In the genomic region with DNA sequence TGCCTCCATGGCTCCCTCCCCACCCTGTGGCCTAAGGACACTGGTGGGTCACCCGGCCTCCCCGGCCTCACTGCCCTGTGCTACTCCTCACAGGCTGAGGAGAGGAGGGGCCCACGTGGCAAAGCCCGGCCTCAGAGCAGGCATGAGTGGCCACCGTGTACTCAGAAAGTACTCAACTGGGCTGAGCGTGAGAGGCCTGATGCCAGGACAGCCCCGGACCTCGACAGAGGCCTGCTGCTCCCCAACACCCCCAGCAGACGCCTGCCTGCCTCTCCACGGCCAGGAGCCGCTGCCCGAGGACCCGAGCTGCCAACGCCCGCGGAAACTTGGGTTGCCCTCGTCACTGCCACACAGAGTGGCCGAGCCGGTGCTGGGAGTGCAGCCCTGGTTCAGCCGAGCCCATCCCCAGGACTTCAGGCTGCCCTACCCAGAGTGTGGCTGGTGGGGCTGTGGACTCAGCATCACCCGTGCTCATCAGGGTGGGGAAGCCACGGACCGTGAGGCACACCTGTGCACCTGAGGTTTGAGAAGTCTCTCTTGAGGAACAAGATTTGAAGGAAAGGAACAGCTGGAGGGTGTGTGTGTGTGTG, we compare ENCODE assay signal across 15 cellular contexts. TPM values are rescaled to one million over a fixed set of nuclear protein-coding genes. Genes with fewer than 3 reads are reported as not detected.
A peak's percentile ranks its signal among the peaks of the same experiment; 100 is the strongest.
DNase-seq lines count a peak whose midpoint lies in the region; ATAC-seq and TF ChIP-seq lines count a peak whose summit lies in the region.
"Had no signal": no experiment of that assay in that cellular context is flagged by ENCODE, and none has a peak within 500 bp of the region (broad histone marks: within the 10 kb centered on the region; RNA-seq: fewer than 3 reads in every experiment).

No MANE protein-coding gene starts in this region.

- H3K79me2 ChIP-seq in DND-41 (ENCODE audit: insufficient read depth, low read length): peaks cover 6% of the 10 kb centered on the region; the same call in 1 of the 2 replicates

- peaks cover 35% of the 10 kb centered on the region for H3K36me3 Mint-ChIP-seq in activated B cell treated with CpG ODN at 0.5 μM for 24 hours (ENCODE audit: low read depth)

- POLR2A ChIA-PET in activated B cell treated with CpG ODN at 0.5 μM for 24 hours (lab: Charles Lee): no interaction called here

- no peak for TF ChIP-seq CTCF in DND-41 (IDR thresholded peaks at IDR 0.05; ENCODE audit: borderline replicate concordance, extremely low read depth, low read length, poor library complexity, severe bottlenecking)
- no peak for TF ChIP-seq CTCF in activated B cell treated with CpG ODN at 0.5 μM for 24 hours (IDR thresholded peaks at IDR 0.05)
- TF ChIP-seq CTCF in lower lobe of right lung (IDR thresholded peaks at IDR 0.05): no peak
- no peak for TF ChIP-seq CTCF in spleen (IDR thresholded peaks at IDR 0.05 in 8 of 11, conservative IDR thresholded peaks at IDR 0.05 in 3 of 11)
- TF ChIP-seq CTCF in sigmoid colon (IDR thresholded peaks at IDR 0.05): no peak

- no peaks in the 10 kb centered on the region for H3K27me3 Mint-ChIP-seq in activated B cell treated with CpG ODN at 0.5 μM for 24 hours
- H3K27me3 Mint-ChIP-seq: CD4-positive, CD25-positive, alpha-beta regulatory T cell had no signal

- no peak overlapping the region for H2AFZ ChIP-seq in DND-41 (ENCODE audit: low read depth, low read length)
- H2AFZ ChIP-seq: GM23338 had no signal

- no peak overlapping the region for H3K4me3 Mint-ChIP-seq in activated B cell treated with CpG ODN at 0.5 μM for 24 hours
- H3K4me3 Mint-ChIP-seq: CD4-positive, CD25-positive, alpha-beta regulatory T cell; GM23338 had no signal

- TF ChIP-seq POLR2A in spleen (IDR thresholded peaks at IDR 0.05) (no peak), sigmoid colon (IDR thresholded peaks at IDR 0.05) (no peak)

- peaks cover 13% of the 10 kb centered on the region for H4K20me1 ChIP-seq in DND-41 (ENCODE audit: insufficient read depth, low read length)

- TF ChIP-seq EP300 in sigmoid colon (IDR thresholded peaks at IDR 0.05): no peak

- H3K27ac Mint-ChIP-seq in activated B cell treated with CpG ODN at 0.5 μM for 24 hours: peak overlapping the region; percentile 35
- H3K27ac Mint-ChIP-seq: GM23338 had no signal

- H3K4me1 ChIP-seq in DND-41 (ENCODE audit: insufficient read depth, low read length) (no peaks in the 10 kb centered on the region), lower lobe of right lung (no peaks in the 10 kb centered on the region), spleen (peaks cover 0 to 28% (median 1%) of the 10 kb centered on the region in 6 donors), sigmoid colon (peaks cover 0 to 10% (median 0%) of the 10 kb centered on the region in 4 donors)

- H3K27me3 ChIP-seq in DND-41 (ENCODE audit: insufficient read depth, low read length, poor library complexity) (no peaks in the 10 kb centered on the region), lower lobe of right lung (ENCODE audit: low read depth) (no peaks in the 10 kb centered on the region), spleen (replicated peaks in 1 of 7) (no peaks in the 10 kb centered on the region), sigmoid colon (no peaks in the 10 kb centered on the region)
- H3K27me3 ChIP-seq: BLaER1 treated with 17β-estradiol and CSF1 and Interleukin-3, amounts not matched to agents 10 nM and 100 nM had no signal

- intact Hi-C loops in activated B cell treated with CpG ODN at 0.5 μM for 24 hours (cut with micrococcal nuclease) (no loop called here), lower lobe of right lung (cut with DNase I) (no loop called here), spleen (cut with DNase I; ENCODE audit: low total_unique reads) (no loop called here), sigmoid colon (cut with DNase I) (no loop called here)

- no peak overlapping the region for H3K4me2 ChIP-seq in DND-41 (ENCODE audit: insufficient read depth, low read length)
- H3K4me2 ChIP-seq: BLaER1 treated with 17β-estradiol and CSF1 and Interleukin-3, amounts not matched to agents 10 nM and 100 nM; GM23338 had no signal

- WGBS in spleen, 5 donors: 86 to 96% (median 94%) methylated on average over 3 to 23 of the region's 23 CpGs
- WGBS in sigmoid colon, 2 donors: 93 to 95% methylated on average over 23 of the region's 23 CpGs

- no peak overlapping the region for H3K9ac ChIP-seq in DND-41 (ENCODE audit: low read depth, low read length)
- H3K9ac ChIP-seq: BLaER1 treated with 17β-estradiol and CSF1 and Interleukin-3, amounts not matched to agents 10 nM and 100 nM had no signal

- no peak overlapping the region for H3K27ac ChIP-seq in DND-41 (ENCODE audit: low read length)
- no peak overlapping the region for H3K27ac ChIP-seq in lower lobe of right lung
- no peak overlapping the region for H3K27ac ChIP-seq in spleen
- H3K27ac ChIP-seq in sigmoid colon: peak overlapping the region in 1 of 4 donors; percentile 31
- H3K27ac ChIP-seq: BLaER1 treated with 17β-estradiol and CSF1 and Interleukin-3, amounts not matched to agents 10 nM and 100 nM had no signal

- H3K9me3 Mint-ChIP-seq in activated B cell treated with CpG ODN at 0.5 μM for 24 hours: no peaks in the 10 kb centered on the region

- no peak for DNase-seq in DND-41
- DNase-seq in activated B cell treated with CpG ODN at 0.5 μM for 24 hours: no peak
- DNase-seq in lower lobe of right lung: no peak
- DNase-seq in spleen: peak; percentile 62
- DNase-seq in GM19240 (ENCODE audit: insufficient read length, low spot score): no peak
- DNase-seq in DMS53 treated with DMSO at 0.1 percent for 48 hours (lab: John Stamatoyannopoulos, UW; ENCODE audit: unreplicated experiment): no peak
- no peak for DNase-seq in sigmoid colon
- DNase-seq: ACHN; CD4-positive, CD25-positive, alpha-beta regulatory T cell; DMS53; H7 had no signal

- H3K4me3 ChIP-seq in DND-41 (ENCODE audit: low read depth in 1 of 2, low read length in 2 of 2): no peak overlapping the region
- no peak overlapping the region for H3K4me3 ChIP-seq in lower lobe of right lung
- no peak overlapping the region for H3K4me3 ChIP-seq in spleen
- no peak overlapping the region for H3K4me3 ChIP-seq in sigmoid colon
- H3K4me3 ChIP-seq: BLaER1 treated with 17β-estradiol and CSF1 and Interleukin-3, amounts not matched to agents 10 nM and 100 nM; GM12878; GM23338 had no signal

- H3K4me1 Mint-ChIP-seq in activated B cell treated with CpG ODN at 0.5 μM for 24 hours: no peaks in the 10 kb centered on the region
- H3K4me1 Mint-ChIP-seq: GM23338 had no signal

- ATAC-seq in DND-41 (ENCODE audit: insufficient read depth, low read depth): peak; percentile 31; the same call in 1 of the 3 replicates
- ATAC-seq in activated B cell treated with CpG ODN at 0.5 μM for 24 hours (ENCODE audit: low read depth): no peak
- ATAC-seq in lower lobe of right lung: peak; percentile 54 to 62
- no peak for ATAC-seq in HG02970 (IDR thresholded peaks at IDR 0.05; ENCODE audit: low FRiP score, unreplicated experiment)
- ATAC-seq: GM12878, GM23338 had no signal

- H3K36me3 ChIP-seq in DND-41 (ENCODE audit: insufficient read depth, low read length) (peaks cover 71% of the 10 kb centered on the region), lower lobe of right lung (no peaks in the 10 kb centered on the region), spleen (peaks cover 0 to 36% (median 0%) of the 10 kb centered on the region in 6 donors), sigmoid colon (no peaks in the 10 kb centered on the region)

- CTCF ChIA-PET in activated B cell treated with CpG ODN at 0.5 μM for 24 hours (lab: Charles Lee): no interaction called here

- peaks cover 6% of the 10 kb centered on the region for H3K9me3 ChIP-seq in DND-41 (ENCODE audit: insufficient read depth, low read length, severe bottlenecking)
- no peaks in the 10 kb centered on the region for H3K9me3 ChIP-seq in lower lobe of right lung
- peaks cover 0 to 15% (median 6%) of the 10 kb centered on the region in 8 donors for H3K9me3 ChIP-seq in spleen
- no peaks in the 10 kb centered on the region for H3K9me3 ChIP-seq in sigmoid colon

RNA-seq across cellular contexts. Expression of gene CENPO, which starts 59.3 kb away (rescaled TPM):
- total RNA-seq in activated B cell treated with CpG ODN at 0.5 μM for 24 hours: 11.2 and 13.4 TPM in 2 replicates
- total RNA-seq in lower lobe of right lung: 5.3 TPM
- 10 to 100 TPM in 1 of 7 donors, 1 to 10 TPM in 6; 6.8 to 10.4 (median 8.7) TPM for total RNA-seq in spleen
- 1 to 10 TPM; 1.7 to 3.4 (median 2.6) TPM for polyA plus RNA-seq in spleen
- total RNA-seq in sigmoid colon: 1 to 10 TPM in 2 of 4 donors, under 1 TPM in 2; 0.49 to 5.7 (median 1.7) TPM
- polyA plus RNA-seq in sigmoid colon: 10 to 100 TPM in 1 of 3 donors, 1 to 10 TPM in 2; 4.9 to 10.4 (median 6.0) TPM

RNA-seq across cellular contexts. Expression of gene PTRHD1, which starts 59.3 kb away (rescaled TPM):
- total RNA-seq in activated B cell treated with CpG ODN at 0.5 μM for 24 hours (39.6 and 41.1 TPM in 2 replicates), lower lobe of right lung (24.6 TPM), spleen (10 to 100 TPM; 11.0 to 26.9 (median 20.5) TPM), sigmoid colon (10 to 100 TPM; 10.5 to 36.0 (median 14.2) TPM)
- polyA plus RNA-seq in spleen (10 to 100 TPM; 36.4 to 42.0 (median 36.5) TPM), sigmoid colon (10 to 100 TPM; 35.5 to 56.4 (median 55.3) TPM)

Comparison
In these comparisons a context has a peak if more than half of its experiments do, and no peak if none do; other contexts are left out.
1. ATAC-seq: peak in DND-41 (single experiment) and lower lobe of right lung (2 of 2); none in activated B cell treated with CpG ODN at 0.5 μM for 24 hours (single experiment) and HG02970 (single experiment).